ENCODE assay signal across 14 cellular contexts in the genomic region with DNA sequence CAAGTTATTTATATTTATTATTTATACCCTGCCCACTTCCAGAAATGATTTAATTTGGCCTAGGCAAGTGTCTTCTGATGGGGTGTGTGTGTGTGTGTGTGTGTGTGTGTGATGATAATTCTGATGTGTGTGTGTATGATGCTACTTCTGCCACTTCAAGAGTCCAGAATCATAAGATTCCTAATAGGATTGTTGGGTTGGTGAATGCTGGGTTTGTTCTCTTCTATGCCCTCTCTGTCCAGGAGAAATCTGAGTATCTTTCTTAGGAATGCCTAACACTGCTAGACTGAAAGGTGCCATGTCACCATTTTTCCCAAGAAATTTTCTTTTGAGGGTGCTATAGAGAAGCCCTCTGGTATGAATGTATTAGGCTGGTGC.
A peak's percentile ranks its signal among the peaks of the same experiment; 100 is the strongest.
DNase-seq lines count a peak whose midpoint lies in the region; ATAC-seq and TF ChIP-seq lines count a peak whose summit lies in the region.
"Had no signal": no experiment of that assay in that cellular context is flagged by ENCODE, and none has a peak within 500 bp of the region (broad histone marks: within the 10 kb centered on the region; RNA-seq: fewer than 3 reads in every experiment).

No MANE protein-coding gene starts in this region.

- no peak overlapping the region for H3K4me3 ChIP-seq in gastroesophageal sphincter
- H3K4me3 ChIP-seq: skin epidermis had no signal

- ATAC-seq in T-cell (replicated peaks in 1 of 4) (no peak), gastroesophageal sphincter (no peak), HG03342 (IDR thresholded peaks at IDR 0.05; ENCODE audit: unreplicated experiment) (no peak)
- no peak for ATAC-seq in stimulated activated memory B cell treated with anti-CD40 and anti-IgM and Interleukin-4, amounts not matched to agents 10 μg/mL and 1 μg/mL and 100 μg/mL, for 72 hours

- H3K36me3 Mint-ChIP-seq in activated T-cell treated with anti-CD3 and anti-CD28 coated beads, Interleukin-2, amount 50 U/mL, for 24 hours (ENCODE audit: low read depth): peaks cover 2% of the 10 kb centered on the region
- peaks cover 24% of the 10 kb centered on the region for H3K36me3 Mint-ChIP-seq in T-cell
- peaks cover 17% of the 10 kb centered on the region for H3K36me3 Mint-ChIP-seq in stimulated activated memory B cell treated with anti-CD40 and anti-IgM and Interleukin-4, amounts not matched to agents 10 μg/mL and 1 μg/mL and 100 μg/mL, for 72 hours

- no peak for TF ChIP-seq CTCF in gastroesophageal sphincter (IDR thresholded peaks at IDR 0.05)

- DNase-seq in activated T-cell treated with anti-CD3 and anti-CD28 coated beads, Interleukin-2, amount 50 U/mL, for 24 hours: no peak
- DNase-seq in activated T-cell treated with anti-CD3 and anti-CD28 coated beads, Interleukin-2, amount 50 U/mL, for 1 hour: no peak
- DNase-seq in T-cell: no peak
- DNase-seq in stimulated activated CD4-positive, alpha-beta T cell treated with anti-CD3 and anti-CD28 coated beads, Interleukin-15, amount 100 ng/mL, for 24 hours: no peak
- DNase-seq in stimulated activated CD4-positive, alpha-beta T cell treated with anti-CD3 and anti-CD28 coated beads, Interleukin-4, amount 100 ng/mL, for 1 hour: no peak
- DNase-seq: ACHN; activated CD4-positive, alpha-beta memory T cell treated with anti-CD3 and anti-CD28 coated beads, Interleukin-2, amount 10 ng/mL, durations not matched to agents 7 days and 5 days; DMS79 treated with DMSO at 0.1 percent for 48 hours; Karpas-422; OCI-M1 had no signal

- no peak for TF ChIP-seq POLR2A in gastroesophageal sphincter (IDR thresholded peaks at IDR 0.05)

- no peak for TF ChIP-seq EP300 in gastroesophageal sphincter (IDR thresholded peaks at IDR 0.05)

- H3K27ac Mint-ChIP-seq in activated T-cell treated with anti-CD3 and anti-CD28 coated beads, Interleukin-2, amount 50 U/mL, for 24 hours: peak overlapping the region; percentile 84
- peak overlapping the region; percentile 92 to 95 for H3K27ac Mint-ChIP-seq in T-cell
- H3K27ac Mint-ChIP-seq in stimulated activated memory B cell treated with anti-CD40 and anti-IgM and Interleukin-4, amounts not matched to agents 10 μg/mL and 1 μg/mL and 100 μg/mL, for 72 hours: peak overlapping the region; percentile 96
- H3K27ac Mint-ChIP-seq: activated CD4-positive, alpha-beta memory T cell treated with anti-CD3 and anti-CD28 coated beads, Interleukin-2, amount 10 ng/mL, durations not matched to agents 7 days and 5 days had no signal

- CTCF ChIA-PET in T-cell (lab: Charles Lee): interaction anchor here (1.3 to 1.8 kb wide), 3 partner anchors 19 to 87 kb away, joined by 3 to 10 read pairs (median 5); no protein-coding TSS in a partner anchor

- H3K4me3 Mint-ChIP-seq in activated T-cell treated with anti-CD3 and anti-CD28 coated beads, Interleukin-2, amount 50 U/mL, for 24 hours: no peak overlapping the region
- H3K4me3 Mint-ChIP-seq in T-cell: peak overlapping the region in 1 of 3 donors; percentile 75
- H3K4me3 Mint-ChIP-seq in stimulated activated memory B cell treated with anti-CD40 and anti-IgM and Interleukin-4, amounts not matched to agents 10 μg/mL and 1 μg/mL and 100 μg/mL, for 72 hours: no peak overlapping the region
- H3K4me3 Mint-ChIP-seq: activated CD4-positive, alpha-beta memory T cell treated with anti-CD3 and anti-CD28 coated beads, Interleukin-2, amount 10 ng/mL, durations not matched to agents 7 days and 5 days had no signal

- no peaks in the 10 kb centered on the region for H3K27me3 ChIP-seq in gastroesophageal sphincter

- peaks cover 96% of the 10 kb centered on the region for H3K4me1 Mint-ChIP-seq in activated T-cell treated with anti-CD3 and anti-CD28 coated beads, Interleukin-2, amount 50 U/mL, for 24 hours (ENCODE audit: low read depth)
- H3K4me1 Mint-ChIP-seq in T-cell: peaks cover 94 to 96% (median 95%) of the 10 kb centered on the region in 3 donors
- H3K4me1 Mint-ChIP-seq in stimulated activated memory B cell treated with anti-CD40 and anti-IgM and Interleukin-4, amounts not matched to agents 10 μg/mL and 1 μg/mL and 100 μg/mL, for 72 hours: peaks cover 97% of the 10 kb centered on the region

- H3K4me1 ChIP-seq in gastroesophageal sphincter: peaks cover 15 to 97% (median 51%) of the 10 kb centered on the region in 3 donors

- H3K27ac ChIP-seq in gastroesophageal sphincter: peak overlapping the region in 3 of 4 donors; percentile 27 to 48 (median 34)

- no peaks in the 10 kb centered on the region for H3K27me3 Mint-ChIP-seq in activated T-cell treated with anti-CD3 and anti-CD28 coated beads, Interleukin-2, amount 50 U/mL, for 24 hours
- H3K27me3 Mint-ChIP-seq in T-cell: no peaks in the 10 kb centered on the region
- H3K27me3 Mint-ChIP-seq in stimulated activated memory B cell treated with anti-CD40 and anti-IgM and Interleukin-4, amounts not matched to agents 10 μg/mL and 1 μg/mL and 100 μg/mL, for 72 hours: no peaks in the 10 kb centered on the region
- H3K27me3 Mint-ChIP-seq: activated CD4-positive, alpha-beta memory T cell treated with anti-CD3 and anti-CD28 coated beads, Interleukin-2, amount 10 ng/mL, durations not matched to agents 7 days and 5 days had no signal

- no peaks in the 10 kb centered on the region for H3K9me3 Mint-ChIP-seq in activated T-cell treated with anti-CD3 and anti-CD28 coated beads, Interleukin-2, amount 50 U/mL, for 24 hours
- no peaks in the 10 kb centered on the region for H3K9me3 Mint-ChIP-seq in T-cell
- H3K9me3 Mint-ChIP-seq in stimulated activated memory B cell treated with anti-CD40 and anti-IgM and Interleukin-4, amounts not matched to agents 10 μg/mL and 1 μg/mL and 100 μg/mL, for 72 hours: no peaks in the 10 kb centered on the region
- H3K9me3 Mint-ChIP-seq: activated CD4-positive, alpha-beta memory T cell treated with anti-CD3 and anti-CD28 coated beads, Interleukin-2, amount 10 ng/mL, durations not matched to agents 7 days and 5 days had no signal

- no peaks in the 10 kb centered on the region for H3K36me3 ChIP-seq in gastroesophageal sphincter

- POLR2A ChIA-PET in T-cell (lab: Charles Lee): interaction anchor here (0.7 to 0.8 kb wide), 2 partner anchors 20 to 26 kb away, joined by 3 to 4 read pairs; no protein-coding TSS in a partner anchor

- no peaks in the 10 kb centered on the region for H3K9me3 ChIP-seq in gastroesophageal sphincter
